Comparison of ENCODE assay signal across 20 cellular contexts in the genomic region with DNA sequence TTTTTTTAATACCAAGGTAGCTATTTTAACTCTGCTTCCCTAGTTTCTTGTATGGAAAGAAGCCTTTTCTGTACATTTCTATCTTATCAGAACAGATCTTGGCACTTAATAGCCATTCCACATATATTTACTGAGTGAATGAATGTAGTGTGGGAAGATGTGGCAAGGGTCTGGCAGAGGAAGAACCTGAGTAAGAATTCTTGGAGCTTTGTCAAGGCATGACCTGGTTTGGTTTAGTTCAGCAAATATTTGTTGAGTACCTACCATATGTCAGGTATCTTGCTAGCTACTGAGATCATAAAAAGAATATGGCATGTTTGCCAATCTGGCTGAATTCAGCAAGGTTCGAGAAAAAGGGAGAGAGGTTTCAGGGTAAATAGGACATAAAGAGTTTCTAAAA. TPM values are rescaled to one million over a fixed set of nuclear protein-coding genes. Genes with fewer than 3 reads are reported as not detected.
DNase-seq lines count a peak whose midpoint lies in the region; ATAC-seq and TF ChIP-seq lines count a peak whose summit lies in the region.
"Had no signal": no experiment of that assay in that cellular context is flagged by ENCODE, and none has a peak within 500 bp of the region (broad histone marks: within the 10 kb centered on the region; RNA-seq: fewer than 3 reads in every experiment).

No MANE protein-coding gene starts in this region.

- 64 to 82% (median 74%) methylated on average over 1 of the region's 1 CpG for WGBS in adrenal gland, 4 donors

- no peaks in the 10 kb centered on the region for H3K36me3 Mint-ChIP-seq in activated naive CD4-positive, alpha-beta T cell treated with anti-CD3 and anti-CD28 coated beads for 36 hours (ENCODE audit: low read depth)
- H3K36me3 Mint-ChIP-seq: CD4-positive, CD25-positive, alpha-beta regulatory T cell had no signal

- H3K27ac ChIP-seq in RWPE2 (ENCODE audit: poor library complexity, severe bottlenecking) (no peak overlapping the region), adrenal gland (no peak overlapping the region)
- H3K27ac ChIP-seq: Peyer's patch had no signal

- intact Hi-C loops in activated naive CD4-positive, alpha-beta T cell treated with anti-CD3 and anti-CD28 coated beads for 36 hours (cut with micrococcal nuclease), result no loop called here
- intact Hi-C loops in adrenal gland (cut with DNase I), result loop anchor here in 1 of 2 donors (10.0 kb wide), 2 partner anchors 87 to 307 kb away; a partner anchor contains a TSS

- H3K27me3 ChIP-seq in RWPE2 (ENCODE audit: insufficient read depth, poor library complexity, severe bottlenecking) (no peaks in the 10 kb centered on the region), adrenal gland (no peaks in the 10 kb centered on the region)
- H3K27me3 ChIP-seq: Peyer's patch had no signal

- CTCF ChIA-PET in activated naive CD4-positive, alpha-beta T cell treated with anti-CD3 and anti-CD28 coated beads for 36 hours (lab: Charles Lee), result interaction anchor here (0.6 to 2.3 kb wide), 2 partner anchors 10 to 302 kb away, joined by 3 to 10 read pairs; no protein-coding TSS in a partner anchor

- H3K4me3 ChIP-seq in RWPE2 (ENCODE audit: severe bottlenecking) (no peak overlapping the region), fibroblast of the aortic adventitia (ENCODE audit: low read depth, low read length) (no peak overlapping the region), adrenal gland (no peak overlapping the region)
- H3K4me3 ChIP-seq: K562, Peyer's patch had no signal

- TF ChIP-seq POLR2A in adrenal gland (IDR thresholded peaks at IDR 0.05), result no peak

- H3K27ac Mint-ChIP-seq in activated naive CD4-positive, alpha-beta T cell treated with anti-CD3 and anti-CD28 coated beads for 36 hours, result no peak overlapping the region
- H3K27ac Mint-ChIP-seq: B cell; CD4-positive, CD25-positive, alpha-beta regulatory T cell had no signal

- H3K4me1 Mint-ChIP-seq in activated naive CD4-positive, alpha-beta T cell treated with anti-CD3 and anti-CD28 coated beads for 36 hours (ENCODE audit: low read depth), result no peaks in the 10 kb centered on the region
- H3K4me1 Mint-ChIP-seq: B cell; CD4-positive, CD25-positive, alpha-beta regulatory T cell had no signal

- no peaks in the 10 kb centered on the region for H3K9me3 ChIP-seq in RWPE2 (ENCODE audit: severe bottlenecking)
- no peaks in the 10 kb centered on the region for H3K9me3 ChIP-seq in adrenal gland (replicated peaks in 1 of 3)
- H3K9me3 ChIP-seq: Caco-2, Peyer's patch had no signal

- peaks cover 3% of the 10 kb centered on the region for H3K27me3 Mint-ChIP-seq in activated naive CD4-positive, alpha-beta T cell treated with anti-CD3 and anti-CD28 coated beads for 36 hours (ENCODE audit: low read depth)

- H3K4me1 ChIP-seq in RWPE2 (ENCODE audit: insufficient read depth, poor library complexity, severe bottlenecking), result no peaks in the 10 kb centered on the region
- H3K4me1 ChIP-seq in adrenal gland (replicated peaks in 1 of 2), result no peaks in the 10 kb centered on the region
- H3K4me1 ChIP-seq: Caco-2, Peyer's patch had no signal

- peak; percentile 45 for DNase-seq in DMS 273 (lab: John Stamatoyannopoulos, UW; ENCODE audit: unreplicated experiment)
- peak; percentile 26 for DNase-seq in NCI-H2171 (lab: John Stamatoyannopoulos, UW)
- no peak for DNase-seq in RWPE2 (ENCODE audit: low spot score)
- peak; percentile 45 for DNase-seq in fibroblast of the aortic adventitia (ENCODE audit: low read depth)
- no peak for DNase-seq in superior temporal gyrus (ENCODE audit: extremely low spot score)
- DNase-seq in activated naive CD4-positive, alpha-beta T cell treated with anti-CD3 and anti-CD28 coated beads for 36 hours, result no peak
- no peak for DNase-seq in adrenal gland
- DNase-seq: Caco-2; CD4-positive, CD25-positive, alpha-beta regulatory T cell; NCI-H1436; NCI-H2029; NCI-H524 treated with DMSO at 0.1 percent for 48 hours; Peyer's patch had no signal

- TF ChIP-seq CTCF in RWPE2 (IDR thresholded peaks at IDR 0.05; ENCODE audit: poor library complexity, severe bottlenecking) (no peak), fibroblast of the aortic adventitia (IDR thresholded peaks at IDR 0.05; ENCODE audit: insufficient read depth, low read length) (no peak), adrenal gland (IDR thresholded peaks at IDR 0.05) (no peak)

- H3K36me3 ChIP-seq in RWPE2 (ENCODE audit: low read depth) (no peaks in the 10 kb centered on the region), adrenal gland (replicated peaks in 1 of 2) (no peaks in the 10 kb centered on the region)
- H3K36me3 ChIP-seq: Peyer's patch had no signal

- ATAC-seq in RWPE2 (ENCODE audit: low read depth) (peak; percentile 46; the same call in 2 of the 3 replicates), HG03139 (IDR thresholded peaks at IDR 0.05; ENCODE audit: unreplicated experiment) (no peak)
- ATAC-seq: K562, Right ventricle myocardium inferior had no signal

- no peak overlapping the region for H3K4me3 Mint-ChIP-seq in activated naive CD4-positive, alpha-beta T cell treated with anti-CD3 and anti-CD28 coated beads for 36 hours
- H3K4me3 Mint-ChIP-seq: B cell; CD4-positive, CD25-positive, alpha-beta regulatory T cell had no signal

- H3K9me3 Mint-ChIP-seq in activated naive CD4-positive, alpha-beta T cell treated with anti-CD3 and anti-CD28 coated beads for 36 hours, result no peaks in the 10 kb centered on the region

RNA-seq across cellular contexts. Expression of a gene that starts 21.9 kb away (rescaled TPM):
- total RNA-seq in fibroblast of the aortic adventitia (ENCODE audit: low replicate concordance), result not detected in 2 replicates
- not detected for total RNA-seq in activated naive CD4-positive, alpha-beta T cell treated with anti-CD3 and anti-CD28 coated beads for 36 hours
- total RNA-seq in adrenal gland, result not detected
- not detected for polyA plus RNA-seq in adrenal gland
- total RNA-seq: A172, B cell, Caco-2, H1, K562, Right ventricle myocardium inferior, SK-MEL-5 had no signal
- polyA plus RNA-seq: CD4-positive, CD25-positive, alpha-beta regulatory T cell; H1 had no signal

Comparison
In these comparisons a context has a peak if more than half of its experiments do, and no peak if none do; other contexts are left out.
1. DNase-seq: peak in DMS 273 (single experiment), NCI-H2171 (single experiment) and fibroblast of the aortic adventitia (single experiment); none in RWPE2 (single experiment), superior temporal gyrus (single experiment), activated naive CD4-positive, alpha-beta T cell treated with anti-CD3 and anti-CD28 coated beads for 36 hours (single experiment) and adrenal gland (0 of 7).